8 cellular contexts compared by ENCODE assay signal in genomic region chr10:73965267-73965889, GRCh38. TPM values are rescaled to one million over a fixed set of nuclear protein-coding genes. Genes with fewer than 3 reads are reported as not detected.
DNase-seq lines count a peak whose midpoint lies in the region; TF ChIP-seq lines count a peak whose summit lies in the region.
"Not testable (repeated sequence)": the region's sequence is repeated elsewhere in the genome, so short reads cannot be mapped to it uniquely, and the experiment has no call there.

No MANE protein-coding gene starts in this region.

- H3K4me3 Mint-ChIP-seq in Calu3 (ENCODE audit: low read depth, unreplicated experiment) = peak overlapping the region; percentile 55
- not testable (repeated sequence) for H3K4me3 Mint-ChIP-seq in progenitor cell of endocrine pancreas (ENCODE audit: low read depth)

- not testable (repeated sequence) for H3K79me1 ChIP-seq in mesenchymal stem cell (replicated peaks; ENCODE audit: low read length, poor library complexity, severe bottlenecking)

- H2AFZ ChIP-seq in mesenchymal stem cell (ENCODE audit: low read depth, low read length) = not testable (repeated sequence)

- H3K27me3 Mint-ChIP-seq in Calu3 (ENCODE audit: unreplicated experiment); progenitor cell of endocrine pancreas: not testable (repeated sequence)

- not testable (repeated sequence) for TF ChIP-seq CTCF in Calu3 (IDR thresholded peaks at IDR 0.05; ENCODE audit: unreplicated experiment); right atrium auricular region (IDR thresholded peaks at IDR 0.05); progenitor cell of endocrine pancreas (IDR thresholded peaks at IDR 0.05; ENCODE audit: unreplicated experiment); tibial artery (IDR thresholded peaks at IDR 0.05)

- not testable (repeated sequence) for H3K9me3 ChIP-seq in adipocyte (ENCODE audit: control insufficient read depth, low read length); duodenal mucosa (ENCODE audit: control insufficient read depth in 1 of 2, low read length in 2 of 2); right atrium auricular region; mesenchymal stem cell (ENCODE audit: control insufficient read depth, low read length); tibial artery

- not testable (repeated sequence) for H3K14ac ChIP-seq in mesenchymal stem cell (ENCODE audit: low read length in 2 of 2)

- intact Hi-C loops in Calu3 (cut with micrococcal nuclease; ENCODE audit: unreplicated experiment); tibial artery (cut with DNase I; ENCODE audit: low total_unique reads): not testable (repeated sequence)

- WGBS in mesenchymal stem cell = 42% methylated on average over 12 of the region's 12 CpGs

- peak overlapping the region; percentile 45 to 79 for H3K4ac ChIP-seq in mesenchymal stem cell (ENCODE audit: low read depth in 1 of 2, low read length in 2 of 2)

- H3K27me3 ChIP-seq in adipocyte (replicated peaks; ENCODE audit: control insufficient read depth, insufficient read depth, low read length); duodenal mucosa (ENCODE audit: control insufficient read depth in 1 of 2, insufficient read depth in 2 of 2, low read length in 2 of 2); right atrium auricular region; mesenchymal stem cell (ENCODE audit: control insufficient read depth in 1 of 2, insufficient read depth in 1 of 2, low read length in 2 of 2); tibial artery: not testable (repeated sequence)

- peaks cover 19% of the 10 kb centered on the region for H3K4me1 Mint-ChIP-seq in Calu3 (ENCODE audit: low read depth, unreplicated experiment)
- not testable (repeated sequence) for H3K4me1 Mint-ChIP-seq in progenitor cell of endocrine pancreas (ENCODE audit: low read depth)

- peak overlapping the region; percentile 93 for H2BK5ac ChIP-seq in mesenchymal stem cell (ENCODE audit: low read depth, low read length, poor library complexity, severe bottlenecking)

- H2BK15ac ChIP-seq in mesenchymal stem cell (ENCODE audit: low read depth, poor library complexity, severe bottlenecking) = peak overlapping the region; percentile 31

- peak overlapping the region; percentile 86 for H3K9ac ChIP-seq in adipocyte (ENCODE audit: low read length)
- peak overlapping the region; percentile 45 to 64 for H3K9ac ChIP-seq in duodenal mucosa (ENCODE audit: low read depth in 1 of 2, low read length in 2 of 2)
- peak overlapping the region; percentile 76 for H3K9ac ChIP-seq in mesenchymal stem cell (ENCODE audit: low read length)

- not testable (repeated sequence) for H3K23ac ChIP-seq in mesenchymal stem cell (ENCODE audit: low read length in 2 of 2)

- peak overlapping the region; percentile 99 for H2AK5ac ChIP-seq in mesenchymal stem cell (ENCODE audit: low read length, severe bottlenecking)

- not testable (repeated sequence) for H3K9me3 Mint-ChIP-seq in Calu3 (ENCODE audit: low read depth, unreplicated experiment); progenitor cell of endocrine pancreas (ENCODE audit: low read depth)

- H3K27ac Mint-ChIP-seq in Calu3 (ENCODE audit: unreplicated experiment) = peak overlapping the region; percentile 96
- H3K27ac Mint-ChIP-seq in progenitor cell of endocrine pancreas = peak overlapping the region; percentile 94

- peak overlapping the region; percentile 18 to 96 for H2BK12ac ChIP-seq in mesenchymal stem cell (ENCODE audit: low read length in 2 of 2)

- not testable (repeated sequence) for BruUV-seq in Calu3 (replicated peaks; lab: Mats Ljungman, UMichigan)

- CTCF ChIA-PET in Calu3 (lab: Charles Lee) = interaction anchor here (0.9 to 1.5 kb wide), 4 partner anchors 11 to 136 kb away, joined by 3 to 6 read pairs (median 3); no protein-coding TSS in a partner anchor

- H3K4me3 ChIP-seq in adipocyte (ENCODE audit: low read length) = peak overlapping the region; percentile 55
- peak overlapping the region; percentile 47 to 50 for H3K4me3 ChIP-seq in duodenal mucosa (ENCODE audit: low read depth in 1 of 2, low read length in 2 of 2)
- peak overlapping the region in 1 of 2 donors; percentile 15 for H3K4me3 ChIP-seq in right atrium auricular region
- peak overlapping the region in 1 of 2 experiments; percentile 17 for H3K4me3 ChIP-seq in mesenchymal stem cell (ENCODE audit: insufficient read depth in 1 of 2, low read depth in 1 of 2, low read length in 2 of 2)
- H3K4me3 ChIP-seq in tibial artery = peak overlapping the region; percentile 4 to 26

- not testable (repeated sequence) for H3K36me3 Mint-ChIP-seq in Calu3 (ENCODE audit: insufficient read depth, unreplicated experiment); progenitor cell of endocrine pancreas (ENCODE audit: insufficient read depth)

- peak overlapping the region; percentile 98 for H2BK120ac ChIP-seq in mesenchymal stem cell (ENCODE audit: low read depth, low read length)

- H4K91ac ChIP-seq in mesenchymal stem cell (ENCODE audit: low read length) = peak overlapping the region; percentile 60

- not testable (repeated sequence) for H3K36me3 ChIP-seq in adipocyte (ENCODE audit: control insufficient read depth, insufficient read depth, low read length, severe bottlenecking); duodenal mucosa (ENCODE audit: control insufficient read depth in 1 of 2, insufficient read depth in 2 of 2, low read length in 2 of 2); right atrium auricular region; mesenchymal stem cell (ENCODE audit: control insufficient read depth in 1 of 2, insufficient read depth in 2 of 2, low read depth in 1 of 2, low read length in 2 of 2); tibial artery

- H3K27ac ChIP-seq in duodenal mucosa (ENCODE audit: low read depth, low read length) (peak overlapping the region; percentile 76), right atrium auricular region (peak overlapping the region; percentile 86 to 92), mesenchymal stem cell (ENCODE audit: low read length, poor library complexity, severe bottlenecking) (peak overlapping the region; percentile 91), tibial artery (peak overlapping the region; percentile 81 to 92)

- not testable (repeated sequence) for H3K4me2 ChIP-seq in mesenchymal stem cell (ENCODE audit: low read length, poor library complexity, severe bottlenecking)

- H3K18ac ChIP-seq in mesenchymal stem cell (ENCODE audit: low read depth in 1 of 2, low read length in 2 of 2) = peak overlapping the region; percentile 67 to 84

- peak overlapping the region; percentile 54 for H4K8ac ChIP-seq in mesenchymal stem cell (ENCODE audit: low read length)

- not testable (repeated sequence) for DNase-seq in Calu3; adipocyte (ENCODE audit: low read depth); right atrium auricular region (ENCODE audit: low spot score); progenitor cell of endocrine pancreas (ENCODE audit: low spot score, unreplicated experiment); tibial artery
- peak; percentile 74 for DNase-seq in M059J (ENCODE audit: low read depth)
- peak; percentile 55 for DNase-seq in mesenchymal stem cell

- H3K4me1 ChIP-seq in adipocyte (ENCODE audit: control insufficient read depth, insufficient read depth, low read length) = peaks cover 31% of the 10 kb centered on the region
- H3K4me1 ChIP-seq in duodenal mucosa (ENCODE audit: control insufficient read depth in 1 of 2, insufficient read depth in 2 of 2, low read length in 2 of 2) = peaks cover 10 to 12% of the 10 kb centered on the region in 2 donors
- peaks cover 0 to 32% of the 10 kb centered on the region in 2 donors for H3K4me1 ChIP-seq in right atrium auricular region
- peaks cover 20% of the 10 kb centered on the region for H3K4me1 ChIP-seq in mesenchymal stem cell (ENCODE audit: control insufficient read depth, insufficient read depth, low read depth, low read length)
- H3K4me1 ChIP-seq in tibial artery = peaks cover 0 to 38% (median 24%) of the 10 kb centered on the region in 4 donors

RNA-seq across cellular contexts. Expression of gene VCL, which starts 32.5 kb away (rescaled TPM):
- total RNA-seq in Calu3 (2022) (234 and 237 TPM in 2 replicates), right atrium auricular region (100 to 1,000 TPM; 173 to 216 TPM), progenitor cell of endocrine pancreas (107 and 116 TPM in 2 replicates)
- 89.3 and 159 TPM in 2 replicates for total RNA-seq in M059J (2014; rRNA removed; shearing (Covaris generic))
- 216 TPM for polyA plus RNA-seq in mesenchymal stem cell (2013, experiment 1 of 2)
- polyA plus RNA-seq in mesenchymal stem cell (2013, experiment 2 of 2) = 211 TPM

RNA-seq across cellular contexts. Expression of gene PLAU, which starts 54.4 kb away (rescaled TPM):
- total RNA-seq in Calu3 (2022) (655 and 706 TPM in 2 replicates), right atrium auricular region (1 to 10 TPM; 3.9 to 4.6 TPM), progenitor cell of endocrine pancreas (0.38 and 0.93 TPM in 2 replicates)
- total RNA-seq in M059J (2014; rRNA removed; shearing (Covaris generic)) = 264 and 272 TPM in 2 replicates
- polyA plus RNA-seq in mesenchymal stem cell (2013, experiment 1 of 2) = 1,126 TPM
- 1,146 TPM for polyA plus RNA-seq in mesenchymal stem cell (2013, experiment 2 of 2)

Comparison
In these comparisons a context has a peak if more than half of its experiments do, and no peak if none do; other contexts are left out.
1. RNA of gene PLAU, which starts 54.4 kb away (total RNA-seq): 655 to 706 TPM in Calu3 and 264 to 272 TPM in M059J; 3.9 to 4.6 TPM in right atrium auricular region and 0.38 to 0.93 TPM in progenitor cell of endocrine pancreas; every median in the first group is over 10 times any median in the second.
2. Peak in every context shown above with its lines, with median percentiles within 50 percentile points of each other: H3K9ac ChIP-seq and H3K27ac ChIP-seq.